Comparison of ENCODE assay signal across 1 cellular context in genomic region chr17:82496529-82497434, GRCh38.
TF ChIP-seq lines count a peak whose summit lies in the region.

No MANE protein-coding gene starts in this region.

TF ChIP-seq in K562, 482 proteins besides CTCF, POLR2A, EP300 and RAD21 (continued from another document and continues in another):
- TF ChIP-seq ATF6 (CRISPR knock-in tag; IDR thresholded peaks at IDR 0.05) (peak; percentile 97; the same call in 1 of the 2 replicates), L3MBTL2 (IDR thresholded peaks at IDR 0.05) (peak; percentile 99), HDAC8 (tag; IDR thresholded peaks at IDR 0.05) (0 out of 2 replicates have a peak, but pooled peaks have one; percentile 65), MYC (IDR thresholded peaks at IDR 0.05; ENCODE audit: low read depth, low read length) (peak; percentile 84), MYC (CRISPR knock-in tag; IDR thresholded peaks at IDR 0.05; ENCODE audit: borderline replicate concordance, low read depth) (peak; percentile 52; the same call in 1 of the 2 replicates), XRCC5 (IDR thresholded peaks at IDR 0.05; ENCODE audit: low read depth, low read length) (no peak), ZNF436 (CRISPR knock-in tag; IDR thresholded peaks at IDR 0.05) (no peak), ZNF165 (CRISPR knock-in tag; IDR thresholded peaks at IDR 0.05; ENCODE audit: borderline replicate concordance) (no peak), FOS (IDR thresholded peaks at IDR 0.05; ENCODE audit: extremely low read depth, insufficient read length) (peak; percentile 91), ELK3 (CRISPR knock-in tag; IDR thresholded peaks at IDR 0.05) (no peak), ZNF79 (CRISPR knock-in tag; IDR thresholded peaks at IDR 0.05; ENCODE audit: low read depth) (0 out of 2 replicates have a peak, but pooled peaks have one; percentile 23), CREB3L1 (IDR thresholded peaks at IDR 0.05; ENCODE audit: borderline replicate concordance, low read depth) (no peak; the same call in 1 of the 2 replicates), PHB2 (IDR thresholded peaks at IDR 0.05; ENCODE audit: low read depth) (no peak), FOXA3 (CRISPR knock-in tag; conservative IDR thresholded peaks at IDR 0.05 in 1 of 2, IDR thresholded peaks at IDR 0.05 in 1 of 2) (peak in 1 of 2 experiments; percentile 83; a peak in 2 of 4 replicates), RNF2 (IDR thresholded peaks at IDR 0.05) (peak; percentile 91), GTF2B (IDR thresholded peaks at IDR 0.05; ENCODE audit: extremely low read depth, insufficient read length) (no peak), SREBF1 (IDR thresholded peaks at IDR 0.05; ENCODE audit: borderline replicate concordance, low read depth, low read length) (peak; percentile 64; the same call in 1 of the 2 replicates), JUN (IDR thresholded peaks at IDR 0.05; ENCODE audit: borderline replicate concordance, low read depth, low read length) (peak; percentile 39; the same call in 1 of the 2 replicates), JUN (CRISPR knock-in tag; IDR thresholded peaks at IDR 0.05; ENCODE audit: borderline replicate concordance) (peak; percentile 69), CBFB (CRISPR knock-in tag; IDR thresholded peaks at IDR 0.05) (no peak; the same call in 1 of the 2 replicates), ARID3A (IDR thresholded peaks at IDR 0.05; ENCODE audit: borderline replicate concordance, low read depth, low read length) (no peak), HNRNPL (IDR thresholded peaks at IDR 0.05; ENCODE audit: low read depth, low read length) (0 out of 2 replicates have a peak, but pooled peaks have one; percentile 71), KLF1 (tag; IDR thresholded peaks at IDR 0.05) (0 out of 2 replicates have a peak, but pooled peaks have one; percentile 56), HOMEZ (CRISPR knock-in tag; IDR thresholded peaks at IDR 0.05) (0 out of 2 replicates have a peak, but pooled peaks have one; percentile 5), HEY1 (CRISPR knock-in tag; IDR thresholded peaks at IDR 0.05; ENCODE audit: borderline replicate concordance) (no peak), LCOR (CRISPR knock-in tag; IDR thresholded peaks at IDR 0.05) (peak; percentile 94; the same call in 1 of the 2 replicates), SUPT5H (IDR thresholded peaks at IDR 0.05) (peak; percentile 62; the same call in 1 of the 2 replicates), MECOM (CRISPR knock-in tag; IDR thresholded peaks at IDR 0.05) (no peak), ZNF253 (CRISPR knock-in tag; conservative IDR thresholded peaks at IDR 0.05) (no peak), ARID4B (CRISPR knock-in tag; IDR thresholded peaks at IDR 0.05) (peak; percentile 52; the same call in 1 of the 2 replicates), GABPA (tag; conservative IDR thresholded peaks at IDR 0.05; ENCODE audit: low read depth) (peak; percentile 50; the same call in 1 of the 2 replicates), NR2C2 (CRISPR knock-in tag; IDR thresholded peaks at IDR 0.05) (peak; percentile 72), NR2C2 (tag; IDR thresholded peaks at IDR 0.05) (peak; percentile 62; the same call in 1 of the 2 replicates), JUNB (CRISPR knock-in tag; conservative IDR thresholded peaks at IDR 0.05) (no peak; the same call in 1 of the 2 replicates)
- TF ChIP-seq, protein P1, sequence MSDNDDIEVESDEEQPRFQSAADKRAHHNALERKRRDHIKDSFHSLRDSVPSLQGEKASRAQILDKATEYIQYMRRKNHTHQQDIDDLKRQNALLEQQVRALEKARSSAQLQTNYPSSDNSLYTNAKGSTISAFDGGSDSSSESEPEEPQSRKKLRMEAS (CRISPR knock-in tag; IDR thresholded peaks at IDR 0.05): peak; percentile 99
- TF ChIP-seq, protein P2, sequence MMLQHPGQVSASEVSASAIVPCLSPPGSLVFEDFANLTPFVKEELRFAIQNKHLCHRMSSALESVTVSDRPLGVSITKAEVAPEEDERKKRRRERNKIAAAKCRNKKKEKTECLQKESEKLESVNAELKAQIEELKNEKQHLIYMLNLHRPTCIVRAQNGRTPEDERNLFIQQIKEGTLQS (IDR thresholded peaks at IDR 0.05): peak; percentile 39; the same call in 1 of the 2 replicates
- TF ChIP-seq, protein P2 (CRISPR knock-in tag; conservative IDR thresholded peaks at IDR 0.05): no peak
- TF ChIP-seq, protein P3, sequence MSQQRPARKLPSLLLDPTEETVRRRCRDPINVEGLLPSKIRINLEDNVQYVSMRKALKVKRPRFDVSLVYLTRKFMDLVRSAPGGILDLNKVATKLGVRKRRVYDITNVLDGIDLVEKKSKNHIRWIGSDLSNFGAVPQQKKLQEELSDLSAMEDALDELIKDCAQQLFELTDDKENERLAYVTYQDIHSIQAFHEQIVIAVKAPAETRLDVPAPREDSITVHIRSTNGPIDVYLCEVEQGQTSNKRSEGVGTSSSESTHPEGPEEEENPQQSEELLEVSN (IDR thresholded peaks at IDR 0.05; ENCODE audit: borderline replicate concordance in 1 of 2, extremely low read depth in 1 of 2, insufficient read depth in 1 of 2, insufficient read length in 1 of 2, low read depth in 1 of 2, low read length in 1 of 2, poor library complexity in 1 of 2, severe bottlenecking in 1 of 2): peak; percentile 98 to 99
- TF ChIP-seq, protein P4, sequence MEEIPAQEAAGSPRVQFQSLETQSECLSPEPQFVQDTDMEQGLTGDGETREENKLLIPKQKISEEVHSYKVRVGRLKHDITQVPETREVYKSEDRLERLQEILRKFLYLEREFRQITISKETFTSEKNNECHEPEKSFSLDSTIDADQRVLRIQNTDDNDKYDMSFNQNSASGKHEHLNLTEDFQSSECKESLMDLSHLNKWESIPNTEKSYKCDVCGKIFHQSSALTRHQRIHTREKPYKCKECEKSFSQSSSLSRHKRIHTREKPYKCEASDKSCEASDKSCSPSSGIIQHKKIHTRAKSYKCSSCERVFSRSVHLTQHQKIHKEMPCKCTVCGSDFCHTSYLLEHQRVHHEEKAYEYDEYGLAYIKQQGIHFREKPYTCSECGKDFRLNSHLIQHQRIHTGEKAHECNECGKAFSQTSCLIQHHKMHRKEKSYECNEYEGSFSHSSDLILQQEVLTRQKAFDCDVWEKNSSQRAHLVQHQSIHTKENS (CRISPR knock-in tag; IDR thresholded peaks at IDR 0.05): no peak
- TF ChIP-seq, protein P5, sequence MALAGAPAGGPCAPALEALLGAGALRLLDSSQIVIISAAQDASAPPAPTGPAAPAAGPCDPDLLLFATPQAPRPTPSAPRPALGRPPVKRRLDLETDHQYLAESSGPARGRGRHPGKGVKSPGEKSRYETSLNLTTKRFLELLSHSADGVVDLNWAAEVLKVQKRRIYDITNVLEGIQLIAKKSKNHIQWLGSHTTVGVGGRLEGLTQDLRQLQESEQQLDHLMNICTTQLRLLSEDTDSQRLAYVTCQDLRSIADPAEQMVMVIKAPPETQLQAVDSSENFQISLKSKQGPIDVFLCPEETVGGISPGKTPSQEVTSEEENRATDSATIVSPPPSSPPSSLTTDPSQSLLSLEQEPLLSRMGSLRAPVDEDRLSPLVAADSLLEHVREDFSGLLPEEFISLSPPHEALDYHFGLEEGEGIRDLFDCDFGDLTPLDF (CRISPR knock-in tag; IDR thresholded peaks at IDR 0.05): peak; percentile 92
